18 cellular contexts compared by ENCODE assay signal in the genomic region with DNA sequence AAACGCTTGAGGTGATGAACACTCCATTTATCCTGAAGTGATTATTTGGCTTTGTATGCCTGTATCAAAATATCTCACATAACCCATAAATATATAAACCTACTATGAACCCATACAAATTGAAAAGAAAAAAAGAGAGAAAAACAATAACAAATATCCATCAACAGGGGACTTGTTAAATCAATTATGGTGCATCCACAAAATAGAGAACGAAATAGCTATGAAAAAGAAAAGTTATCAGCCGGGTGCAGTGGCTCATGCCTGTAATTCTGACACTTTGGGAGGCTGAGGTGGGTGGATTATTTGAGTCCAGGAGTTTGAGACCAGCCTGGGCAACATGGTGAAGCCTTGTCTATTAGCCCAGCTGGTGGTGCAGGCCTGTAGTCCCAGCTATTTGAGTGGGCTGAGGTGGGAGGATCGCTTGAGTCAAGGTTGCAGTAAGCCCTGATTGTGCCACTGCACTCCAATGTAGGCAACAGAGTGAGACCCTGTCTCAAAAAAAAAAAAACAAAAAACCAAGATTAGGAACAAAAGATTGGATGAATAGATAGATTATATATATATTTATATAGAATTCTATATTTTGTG.
"Had no signal": no experiment of that assay in that cellular context is flagged by ENCODE, and none has a peak within 500 bp of the region (broad histone marks: within the 10 kb centered on the region; RNA-seq: fewer than 3 reads in every experiment).

No MANE protein-coding gene starts in this region.

- H3K36me3 ChIP-seq: gastroesophageal sphincter, right atrium auricular region, tibial nerve had no signal

- H3K4me3 ChIP-seq: gastroesophageal sphincter, right atrium auricular region, tibial nerve had no signal

- H3K27ac ChIP-seq: gastroesophageal sphincter, right atrium auricular region had no signal

- H3K9me3 ChIP-seq: right atrium auricular region, tibial nerve had no signal

- ATAC-seq: gastroesophageal sphincter; left colon; naive thymus-derived CD4-positive, alpha-beta T cell; stimulated activated naive B cell treated with anti-CD40 and anti-IgM and Interleukin-4, amounts not matched to agents 10 μg/mL and 1 μg/mL and 100 μg/mL, for 72 hours; T-cell had no signal

- H3K27me3 ChIP-seq: gastroesophageal sphincter, right atrium auricular region, tibial nerve had no signal

- DNase-seq: activated CD4-positive, alpha-beta T cell treated with anti-CD3 and anti-CD28 coated beads for 4 hours; activated CD4-positive, alpha-beta T cell treated with anti-CD3 and anti-CD28 coated beads, Interleukin-2, amount 50 U/mL, for 4 hours; activated CD8-positive, alpha-beta memory T cell treated with anti-CD3 and anti-CD28 coated beads for 24 hours; activated effector memory CD4-positive, alpha-beta T cell treated with Interleukin-2 at 50 U/mL for 16 hours; activated naive CD4-positive, alpha-beta T cell treated with Interleukin-2 at 50 U/mL for 16 hours; effector CD4-positive, alpha-beta T cell; hippocampal formation; kidney; left colon; midbrain; naive thymus-derived CD4-positive, alpha-beta T cell; stimulated activated CD4-positive, alpha-beta T cell treated with anti-CD3 and anti-CD28 coated beads, Interleukin-15, amount 100 ng/mL, for 24 hours; stimulated activated CD4-positive, alpha-beta T cell treated with anti-CD3 and anti-CD28 coated beads, Interleukin-2, amount 100 ng/mL, for 24 hours; stimulated activated naive B cell treated with anti-CD40 and anti-IgM and Interleukin-4, amounts not matched to agents 10 μg/mL and 1 μg/mL and 100 μg/mL, for 72 hours; T-cell had no signal
